ENCODE assay signal across 14 cellular contexts in the genomic region with DNA sequence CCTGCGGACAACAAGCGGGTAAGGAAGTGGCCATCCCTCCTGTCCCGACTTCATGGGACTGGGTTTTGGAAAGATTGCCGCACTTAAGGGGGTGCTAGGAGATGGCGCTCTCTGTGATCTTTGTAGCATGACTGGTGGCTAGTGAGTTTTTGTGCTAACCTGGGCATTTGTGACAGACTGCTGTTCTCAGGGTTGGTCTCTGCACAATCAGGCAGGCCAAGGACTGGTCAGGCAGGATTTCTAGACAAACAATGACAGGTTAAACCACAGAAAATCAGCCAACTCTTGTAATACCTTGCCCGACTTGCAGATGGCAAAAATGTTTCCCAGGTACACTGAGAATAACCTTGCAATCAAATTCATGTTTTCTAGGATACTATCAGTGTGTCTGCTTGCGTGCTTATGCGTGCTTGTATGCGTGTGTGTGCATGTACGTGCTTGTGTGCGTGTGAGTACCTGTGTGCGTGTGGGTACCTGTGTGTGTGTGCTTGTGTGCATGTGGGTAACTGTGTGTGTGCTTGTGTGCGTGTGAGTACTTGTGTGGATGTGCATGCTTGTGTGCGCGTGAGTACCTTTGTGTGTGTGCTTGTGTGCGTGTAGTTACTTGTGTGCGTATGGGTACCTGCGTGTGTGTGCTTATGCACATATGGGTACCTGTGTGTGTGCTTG. TPM values are rescaled to one million over a fixed set of nuclear protein-coding genes. Genes with fewer than 3 reads are reported as not detected.
DNase-seq lines count a peak whose midpoint lies in the region; ATAC-seq and TF ChIP-seq lines count a peak whose summit lies in the region.
"Had no signal": no experiment of that assay in that cellular context is flagged by ENCODE, and none has a peak within 500 bp of the region (broad histone marks: within the 10 kb centered on the region; RNA-seq: fewer than 3 reads in every experiment).

No MANE protein-coding gene starts in this region.

- TF ChIP-seq CTCF in endodermal cell (conservative IDR thresholded peaks at IDR 0.05) = no peak

- H3K27ac Mint-ChIP-seq in CD4-positive, CD25-positive, alpha-beta regulatory T cell = peak overlapping the region in 2 of 3 donors; percentile 14 to 62
- peak overlapping the region; percentile 81 for H3K27ac Mint-ChIP-seq in endodermal cell
- H3K27ac Mint-ChIP-seq in natural killer cell treated with Interleukin-12 subunit alpha and Interleukin-12 subunit beta and Interleukin-15 and Interleukin-18, amount 100 ng/mL, for 72 hours = peak overlapping the region; percentile 26 to 92

- no peaks in the 10 kb centered on the region for H3K9me3 ChIP-seq in CD4-positive, CD25-positive, alpha-beta regulatory T cell (ENCODE audit: control insufficient read depth in 2 of 2, low read length in 2 of 2)
- H3K9me3 ChIP-seq in HUES64 (ENCODE audit: insufficient read depth, low read depth, low read length) (no peaks in the 10 kb centered on the region), endodermal cell (ENCODE audit: control insufficient read depth, low read length) (no peaks in the 10 kb centered on the region)
- H3K9me3 ChIP-seq: adrenal gland had no signal

- H3K9me3 Mint-ChIP-seq in CD4-positive, CD25-positive, alpha-beta regulatory T cell = no peaks in the 10 kb centered on the region
- H3K9me3 Mint-ChIP-seq in endodermal cell = no peaks in the 10 kb centered on the region
- no peaks in the 10 kb centered on the region for H3K9me3 Mint-ChIP-seq in natural killer cell treated with Interleukin-12 subunit alpha and Interleukin-12 subunit beta and Interleukin-15 and Interleukin-18, amount 100 ng/mL, for 72 hours
- H3K9me3 Mint-ChIP-seq: stimulated activated effector memory CD8-positive, alpha-beta T cell treated with anti-CD3 and anti-CD28 coated beads, Interleukin-12 subunit alpha, Interleukin-12 subunit beta, amount 100 ng/mL, for 72 hours had no signal

- no peak for DNase-seq in CD4-positive, CD25-positive, alpha-beta regulatory T cell
- DNase-seq in endodermal cell (no peak), CD1c-positive myeloid dendritic cell (ENCODE audit: extremely low spot score) (no peak), NCI-H748 treated with DMSO at 0.1 percent for 48 hours (lab: John Stamatoyannopoulos, UW) (no peak), GM03348 (ENCODE audit: low spot score) (no peak)
- DNase-seq in natural killer cell treated with Interleukin-12 subunit alpha and Interleukin-12 subunit beta and Interleukin-15 and Interleukin-18, amount 100 ng/mL, for 72 hours (ENCODE audit: low spot score) = no peak
- DNase-seq: adrenal gland; GF-D8; left cardiac atrium; stimulated activated CD4-positive, alpha-beta T cell treated with anti-CD3 and anti-CD28 coated beads, Interleukin-1b, Interleukin-23, amount 100 ng/mL, for 48 hours had no signal

- H3K4me3 Mint-ChIP-seq in CD4-positive, CD25-positive, alpha-beta regulatory T cell = no peak overlapping the region
- peak overlapping the region; percentile 22 for H3K4me3 Mint-ChIP-seq in endodermal cell
- H3K4me3 Mint-ChIP-seq in natural killer cell treated with Interleukin-12 subunit alpha and Interleukin-12 subunit beta and Interleukin-15 and Interleukin-18, amount 100 ng/mL, for 72 hours = no peak overlapping the region
- H3K4me3 Mint-ChIP-seq: stimulated activated effector memory CD8-positive, alpha-beta T cell treated with anti-CD3 and anti-CD28 coated beads, Interleukin-12 subunit alpha, Interleukin-12 subunit beta, amount 100 ng/mL, for 72 hours had no signal

- peaks cover 46% of the 10 kb centered on the region for H3K4me1 ChIP-seq in CD4-positive, CD25-positive, alpha-beta regulatory T cell (ENCODE audit: control insufficient read depth, insufficient read depth, low read length, poor library complexity, severe bottlenecking)
- H3K4me1 ChIP-seq in HUES64 (ENCODE audit: insufficient read depth, low read length) (peaks cover 38% of the 10 kb centered on the region), endodermal cell (ENCODE audit: control insufficient read depth, insufficient read depth, low read length) (peaks cover 10% of the 10 kb centered on the region)
- H3K4me1 ChIP-seq: parathyroid adenoma had no signal

- no peak overlapping the region for H3K4me3 ChIP-seq in CD4-positive, CD25-positive, alpha-beta regulatory T cell (ENCODE audit: low read depth, low read length)
- no peak overlapping the region for H3K4me3 ChIP-seq in HUES64 (ENCODE audit: low read length)
- no peak overlapping the region for H3K4me3 ChIP-seq in endodermal cell (ENCODE audit: low read length)
- H3K4me3 ChIP-seq: adrenal gland had no signal

- no peaks in the 10 kb centered on the region for H3K27me3 ChIP-seq in CD4-positive, CD25-positive, alpha-beta regulatory T cell (ENCODE audit: control insufficient read depth, insufficient read depth, low read length)
- H3K27me3 ChIP-seq in HUES64 (ENCODE audit: insufficient read depth, low read length) = no peaks in the 10 kb centered on the region
- no peaks in the 10 kb centered on the region for H3K27me3 ChIP-seq in endodermal cell (ENCODE audit: control insufficient read depth, insufficient read depth, low read length, poor library complexity, severe bottlenecking)
- H3K27me3 ChIP-seq: adrenal gland had no signal

- no peaks in the 10 kb centered on the region for H3K27me3 Mint-ChIP-seq in CD4-positive, CD25-positive, alpha-beta regulatory T cell
- H3K27me3 Mint-ChIP-seq in endodermal cell (ENCODE audit: insufficient read depth) = no peaks in the 10 kb centered on the region
- no peaks in the 10 kb centered on the region for H3K27me3 Mint-ChIP-seq in natural killer cell treated with Interleukin-12 subunit alpha and Interleukin-12 subunit beta and Interleukin-15 and Interleukin-18, amount 100 ng/mL, for 72 hours

- H3K9ac ChIP-seq in HUES64 (ENCODE audit: low read depth, low read length) = peak overlapping the region; percentile 41; the same call in 1 of the 2 replicates
- H3K9ac ChIP-seq in endodermal cell (ENCODE audit: extremely low read depth, low read length, poor library complexity, severe bottlenecking) = no peak overlapping the region
- H3K9ac ChIP-seq: parathyroid adenoma had no signal

- WGBS in HUES64 = 92% methylated on average over 18 of the region's 18 CpGs
- WGBS in endodermal cell (ENCODE audit: insufficient coverage in 1 of 2, insufficient read length in 1 of 2), 2 experiments = 96 to 98% methylated on average over 7 to 18 of the region's 18 CpGs

- H3K27ac ChIP-seq in CD4-positive, CD25-positive, alpha-beta regulatory T cell (ENCODE audit: insufficient read depth, low read length, poor library complexity, severe bottlenecking) = no peak overlapping the region
- H3K27ac ChIP-seq in HUES64 (ENCODE audit: low read depth, low read length) (peak overlapping the region; percentile 91), endodermal cell (ENCODE audit: low read depth, low read length) (no peak overlapping the region)
- H3K27ac ChIP-seq: adrenal gland, parathyroid adenoma had no signal

- H3K4me1 Mint-ChIP-seq in CD4-positive, CD25-positive, alpha-beta regulatory T cell = peaks cover 6 to 86% (median 44%) of the 10 kb centered on the region in 4 donors
- peaks cover 37% of the 10 kb centered on the region for H3K4me1 Mint-ChIP-seq in endodermal cell
- peaks cover 60 to 61% of the 10 kb centered on the region in 2 donors for H3K4me1 Mint-ChIP-seq in natural killer cell treated with Interleukin-12 subunit alpha and Interleukin-12 subunit beta and Interleukin-15 and Interleukin-18, amount 100 ng/mL, for 72 hours (ENCODE audit: low read depth in 2 of 2)

- H3K36me3 Mint-ChIP-seq in CD4-positive, CD25-positive, alpha-beta regulatory T cell = peaks cover 31% of the 10 kb centered on the region
- H3K36me3 Mint-ChIP-seq in endodermal cell (ENCODE audit: low read depth) = peaks cover 1% of the 10 kb centered on the region
- H3K36me3 Mint-ChIP-seq in natural killer cell treated with Interleukin-12 subunit alpha and Interleukin-12 subunit beta and Interleukin-15 and Interleukin-18, amount 100 ng/mL, for 72 hours = peaks cover 5% of the 10 kb centered on the region

- peaks cover 65% of the 10 kb centered on the region for H3K36me3 ChIP-seq in CD4-positive, CD25-positive, alpha-beta regulatory T cell (ENCODE audit: control insufficient read depth, insufficient read depth, low read length)
- H3K36me3 ChIP-seq in HUES64 (ENCODE audit: insufficient read depth, low read length) (peaks cover 5% of the 10 kb centered on the region; the same call in 1 of the 2 replicates), endodermal cell (ENCODE audit: control insufficient read depth, insufficient read depth, low read length) (no peaks in the 10 kb centered on the region)
- H3K36me3 ChIP-seq: adrenal gland had no signal

- no peak for ATAC-seq in CD4-positive, CD25-positive, alpha-beta regulatory T cell (ENCODE audit: low read depth in 2 of 2)
- no peak for ATAC-seq in natural killer cell treated with Interleukin-12 subunit alpha and Interleukin-12 subunit beta and Interleukin-15 and Interleukin-18, amount 100 ng/mL, for 72 hours
- ATAC-seq in HG02588 (IDR thresholded peaks at IDR 0.05; ENCODE audit: unreplicated experiment) = no peak
- ATAC-seq: left cardiac atrium; stimulated activated effector memory CD8-positive, alpha-beta T cell treated with anti-CD3 and anti-CD28 coated beads, Interleukin-12 subunit alpha, Interleukin-12 subunit beta, amount 100 ng/mL, for 72 hours had no signal

RNA-seq across cellular contexts. Expression of gene SORL1, which starts 26.2 kb away (rescaled TPM):
- total RNA-seq in CD4-positive, CD25-positive, alpha-beta regulatory T cell = 441 TPM
- polyA plus RNA-seq in CD4-positive, CD25-positive, alpha-beta regulatory T cell = 100 to 1,000 TPM; 143 to 169 (median 162) TPM
- polyA plus RNA-seq in HUES64 (2013, experiment 1 of 2) = 15.2 TPM
- 15.4 TPM for polyA plus RNA-seq in HUES64 (2013, experiment 2 of 2)
- 10 to 100 TPM; 56.4 to 57.5 TPM for total RNA-seq in endodermal cell
- 14.7 TPM for polyA plus RNA-seq in endodermal cell (2013, experiment 1 of 2)
- 15.0 TPM for polyA plus RNA-seq in endodermal cell (2013, experiment 2 of 2)
- total RNA-seq in natural killer cell treated with Interleukin-12 subunit alpha and Interleukin-12 subunit beta and Interleukin-15 and Interleukin-18, amount 100 ng/mL, for 72 hours = 10 to 100 TPM; 26.8 to 45.5 TPM
